ENCODE assay signal across 13 cellular contexts in genomic region chr20:58459058-58459743, GRCh38. TPM values are rescaled to one million over a fixed set of nuclear protein-coding genes. Genes with fewer than 3 reads are reported as not detected.
A peak's percentile ranks its signal among the peaks of the same experiment; 100 is the strongest.
DNase-seq lines count a peak whose midpoint lies in the region; ATAC-seq lines count a peak whose summit lies in the region.
"Had no signal": no experiment of that assay in that cellular context is flagged by ENCODE, and none has a peak within 500 bp of the region (broad histone marks: within the 10 kb centered on the region; RNA-seq: fewer than 3 reads in every experiment).

No MANE protein-coding gene starts in this region.

- H3K36me3 Mint-ChIP-seq in naive B cell, result peaks cover 7 to 10% of the 10 kb centered on the region in 2 donors

- H3K4me3 Mint-ChIP-seq in naive B cell, result peak overlapping the region in 6 of 8 donors; percentile 26 to 64 (median 52)
- H3K4me3 Mint-ChIP-seq: activated naive CD4-positive, alpha-beta T cell treated with anti-CD3 and anti-CD28 coated beads, Interleukin-2, amount 10 ng/mL, durations not matched to agents 7 days and 5 days had no signal

- H3K27ac Mint-ChIP-seq in naive B cell, result peak overlapping the region in 4 of 6 donors; percentile 30 to 86 (median 56)
- H3K27ac Mint-ChIP-seq: activated naive CD4-positive, alpha-beta T cell treated with anti-CD3 and anti-CD28 coated beads, Interleukin-2, amount 10 ng/mL, durations not matched to agents 7 days and 5 days had no signal

- peaks cover 31 to 39% (median 38%) of the 10 kb centered on the region in 3 donors for H3K4me1 Mint-ChIP-seq in naive B cell
- H3K4me1 Mint-ChIP-seq: activated naive CD4-positive, alpha-beta T cell treated with anti-CD3 and anti-CD28 coated beads, Interleukin-2, amount 10 ng/mL, durations not matched to agents 7 days and 5 days had no signal

- peak; percentile 20 for ATAC-seq in GM19023 (IDR thresholded peaks at IDR 0.05; ENCODE audit: unreplicated experiment)
- peak; percentile 12 for ATAC-seq in HG02571 (IDR thresholded peaks at IDR 0.05; ENCODE audit: unreplicated experiment)
- peak; percentile 33 for ATAC-seq in HG03354 (IDR thresholded peaks at IDR 0.05; ENCODE audit: poor library complexity, severe bottlenecking, unreplicated experiment)
- peak in 1 of 2 donors; percentile 4 for ATAC-seq in naive B cell (ENCODE audit: low read depth in 2 of 2)
- ATAC-seq in HG03196 (IDR thresholded peaks at IDR 0.05; ENCODE audit: unreplicated experiment), result no peak
- no peak for ATAC-seq in GM21576 (IDR thresholded peaks at IDR 0.05; ENCODE audit: unreplicated experiment)
- ATAC-seq: stimulated activated naive CD8-positive, alpha-beta T cell treated with anti-CD3 and anti-CD28 coated beads, Interleukin-15, Interleukin-2, amounts not matched to agents 100 U/mL and 50 U/mL, for 24 hours had no signal

- H3K9me3 Mint-ChIP-seq in naive B cell, result peaks cover 4 to 13% (median 9%) of the 10 kb centered on the region in 7 donors
- H3K9me3 Mint-ChIP-seq: activated naive CD4-positive, alpha-beta T cell treated with anti-CD3 and anti-CD28 coated beads, Interleukin-2, amount 10 ng/mL, durations not matched to agents 7 days and 5 days had no signal

- peaks cover 3 to 12% (median 7%) of the 10 kb centered on the region in 3 donors for H3K27me3 Mint-ChIP-seq in naive B cell
- H3K27me3 Mint-ChIP-seq: activated naive CD4-positive, alpha-beta T cell treated with anti-CD3 and anti-CD28 coated beads, Interleukin-2, amount 10 ng/mL, durations not matched to agents 7 days and 5 days had no signal

- DNase-seq in naive B cell (no peak), A172 (ENCODE audit: low spot score) (no peak)
- no peak for DNase-seq in activated naive CD4-positive, alpha-beta T cell treated with Interleukin-2 at 50 U/mL for 16 hours
- DNase-seq: activated CD4-positive, CD25-positive, alpha-beta regulatory T cell treated with anti-CD3 and anti-CD28 coated beads, Interleukin-2, amount 50 U/mL, for 72 hours; activated naive CD4-positive, alpha-beta T cell treated with anti-CD3 and anti-CD28 coated beads, Interleukin-2, amount 10 ng/mL, durations not matched to agents 7 days and 5 days; foreskin fibroblast; nucleus accumbens had no signal

RNA-seq across cellular contexts. Expression of gene APCDD1L, which starts 56.0 kb away (rescaled TPM):
- under 1 TPM in 4 of 6 donors, not detected in 2; 0.08 to 0.33 (median 0.11) TPM for polyA plus RNA-seq in naive B cell (ENCODE audit: low read depth in 6 of 6)
- 0.78 and 2.4 TPM in 2 replicates for total RNA-seq in A172 (2014; rRNA removed; shearing (Covaris generic))

Comparison
In these comparisons a context has a peak if more than half of its experiments do, and no peak if none do; other contexts are left out.
1. ATAC-seq: peak in GM19023 (single experiment), HG02571 (single experiment) and HG03354 (single experiment); none in HG03196 (single experiment) and GM21576 (single experiment).